Comparison of ENCODE assay signal across 22 cellular contexts in genomic region chr3:98692787-98693473, GRCh38.
DNase-seq lines count a peak whose midpoint lies in the region; ATAC-seq, FAIRE-seq and TF ChIP-seq lines count a peak whose summit lies in the region.
"Had no signal": no experiment of that assay in that cellular context is flagged by ENCODE, and none has a peak within 500 bp of the region (broad histone marks: within the 10 kb centered on the region; RNA-seq: fewer than 3 reads in every experiment).

No MANE protein-coding gene starts in this region.

- DNase-seq in GM12865 (ENCODE audit: low read depth) = peak; percentile 24
- peak; percentile 18 for DNase-seq in M059J (ENCODE audit: low read depth)
- peak; percentile 73 for DNase-seq in endothelial cell of umbilical vein (ENCODE audit: low read depth, low spot score)
- peak; percentile 92 to 93 for DNase-seq in lung microvascular endothelial cell (ENCODE audit: low read depth in 2 of 2)
- no peak for DNase-seq in DMS53 (lab: John Stamatoyannopoulos, UW)
- DNase-seq in effector memory CD4-positive, alpha-beta T cell = no peak
- DNase-seq: activated CD4-positive, alpha-beta T cell treated with anti-CD3 and anti-CD28 coated beads for 36 hours; activated CD8-positive, alpha-beta memory T cell treated with anti-CD3 and anti-CD28 coated beads, Interleukin-2, amount 50 U/mL, for 48 hours; activated gamma-delta T cell treated with Interleukin-2 at 50 U/mL for 16 hours; amygdala; BE2C; DMS 273 treated with DMSO at 0.1 percent for 48 hours; MM.1S; naive B cell; NCI-H2029; NCI-H446 treated with DMSO at 0.1 percent for 48 hours; ovary; PC-3; spleen had no signal

- H3K4me2 ChIP-seq in endothelial cell of umbilical vein (ENCODE audit: insufficient read depth, low read length) = peak overlapping the region; percentile 67

- H3K4me1 ChIP-seq in endothelial cell of umbilical vein (ENCODE audit: control insufficient read depth, extremely low read depth, insufficient read depth, low read length) = peaks cover 50% of the 10 kb centered on the region
- H3K4me1 ChIP-seq in effector memory CD4-positive, alpha-beta T cell (ENCODE audit: control insufficient read depth, insufficient read depth, low read length, poor library complexity, severe bottlenecking) = no peaks in the 10 kb centered on the region
- H3K4me1 ChIP-seq: BE2C, spleen had no signal

- no peaks in the 10 kb centered on the region for H3K36me3 ChIP-seq in endothelial cell of umbilical vein (ENCODE audit: control insufficient read depth in 2 of 2, extremely low read depth in 1 of 2, insufficient read depth in 2 of 2, low read length in 2 of 2)
- no peaks in the 10 kb centered on the region for H3K36me3 ChIP-seq in effector memory CD4-positive, alpha-beta T cell (ENCODE audit: control insufficient read depth, insufficient read depth, low read length)
- H3K36me3 ChIP-seq: BE2C, ovary, spleen had no signal

- peak overlapping the region; percentile 26 for H3K9ac ChIP-seq in endothelial cell of umbilical vein (replicated peaks; ENCODE audit: extremely low read depth, insufficient read depth, low read length)

- peaks cover 0 to 7% of the 10 kb centered on the region in 2 experiments for H3K27me3 ChIP-seq in endothelial cell of umbilical vein (ENCODE audit: control insufficient read depth in 2 of 2, insufficient read depth in 2 of 2, low read length in 2 of 2)
- H3K27me3 ChIP-seq in effector memory CD4-positive, alpha-beta T cell (replicated peaks; ENCODE audit: control insufficient read depth, insufficient read depth, low read length, poor library complexity, severe bottlenecking) = no peaks in the 10 kb centered on the region
- H3K27me3 ChIP-seq: BE2C, ovary, spleen had no signal

- no peak overlapping the region for H3K4me3 ChIP-seq in GM12865 (ENCODE audit: low read depth, low read length)
- H3K4me3 ChIP-seq in endothelial cell of umbilical vein (replicated peaks in 1 of 3; ENCODE audit: insufficient read depth in 1 of 3, low read depth in 1 of 3, low read length in 3 of 3) = no peak overlapping the region
- H3K4me3 ChIP-seq in effector memory CD4-positive, alpha-beta T cell (ENCODE audit: insufficient read depth, low read depth, low read length, poor library complexity, severe bottlenecking) = no peak overlapping the region
- H3K4me3 ChIP-seq: lung, ovary, SK-N-MC, spleen had no signal

- no peaks in the 10 kb centered on the region for H3K79me2 ChIP-seq in endothelial cell of umbilical vein (ENCODE audit: control insufficient read depth, insufficient read depth, low read length)

- intact Hi-C loops in endothelial cell of umbilical vein (cut with micrococcal nuclease) = no loop called here

- CTCF ChIA-PET in endothelial cell of umbilical vein (lab: Charles Lee) = no interaction called here

- no peaks in the 10 kb centered on the region for H3K9me1 ChIP-seq in endothelial cell of umbilical vein (replicated peaks; ENCODE audit: control insufficient read depth, extremely low read depth, insufficient read depth, low read length)

- H2AFZ ChIP-seq in endothelial cell of umbilical vein (ENCODE audit: low read depth, low read length) = peak overlapping the region; percentile 7

- peak; percentile 81 for FAIRE-seq in endothelial cell of umbilical vein (lab: Jason Lieb, UNC)

- no peaks in the 10 kb centered on the region for H3K9me3 ChIP-seq in endothelial cell of umbilical vein (replicated peaks; ENCODE audit: control insufficient read depth, insufficient read depth, low read length)
- no peaks in the 10 kb centered on the region for H3K9me3 ChIP-seq in effector memory CD4-positive, alpha-beta T cell (ENCODE audit: control insufficient read depth, low read length)
- H3K9me3 ChIP-seq: BE2C, ovary, spleen had no signal

- dilution Hi-C loops in endothelial cell of umbilical vein (cut with MboI; ENCODE audit: extremely low pct_ligation_motif_present, low sequenced_read_pairs) = no loop called here

- TF ChIP-seq CTCF in GM12865 (IDR thresholded peaks at IDR 0.05; ENCODE audit: insufficient read depth, low read depth, low read length, missing control alignments) (no peak), endothelial cell of umbilical vein (IDR thresholded peaks at IDR 0.05; ENCODE audit: extremely low read depth in 1 of 2, insufficient read depth in 1 of 2, low read depth in 1 of 2, low read length in 2 of 2) (no peak)

- no peaks in the 10 kb centered on the region for H4K20me1 ChIP-seq in endothelial cell of umbilical vein (replicated peaks; ENCODE audit: control insufficient read depth, extremely low read depth, insufficient read depth, low read length)

- no peak for TF ChIP-seq POLR2A in endothelial cell of umbilical vein (IDR thresholded peaks at IDR 0.05; ENCODE audit: low read depth, low read length)

- POLR2A ChIA-PET in endothelial cell of umbilical vein (lab: Charles Lee) = no interaction called here

- peak overlapping the region; percentile 68 for H3K27ac ChIP-seq in endothelial cell of umbilical vein (ENCODE audit: insufficient read depth, low read depth, low read length)
- H3K27ac ChIP-seq in effector memory CD4-positive, alpha-beta T cell (ENCODE audit: insufficient read depth, low read length, poor library complexity, severe bottlenecking) = no peak overlapping the region
- H3K27ac ChIP-seq: ovary, SK-N-MC, spleen had no signal

- no TSS peak for BruUV-seq in endothelial cell of umbilical vein (replicated peaks; lab: Mats Ljungman, UMichigan)

- no peak for ATAC-seq in HG03565 (IDR thresholded peaks at IDR 0.05; ENCODE audit: unreplicated experiment)
- ATAC-seq: activated CD4-positive, alpha-beta T cell treated with anti-CD3 and anti-CD28 coated beads for 36 hours; PC-3 had no signal

TF ChIP-seq in endothelial cell of umbilical vein, 7 proteins besides CTCF, POLR2A, EP300 and RAD21:
- TF ChIP-seq EZH2 (IDR thresholded peaks at IDR 0.05; ENCODE audit: borderline replicate concordance, low read depth, low read length, severe bottlenecking) (no peak), GATA2 (IDR thresholded peaks at IDR 0.05; ENCODE audit: insufficient read depth, insufficient read length, low read depth, low read length) (no peak), MAX (IDR thresholded peaks at IDR 0.05; ENCODE audit: insufficient read depth, insufficient read length) (no peak), JUN (IDR thresholded peaks at IDR 0.05; ENCODE audit: borderline replicate concordance, insufficient read depth, insufficient read length, low read depth) (no peak), FOS (IDR thresholded peaks at IDR 0.05; ENCODE audit: borderline replicate concordance, insufficient read depth, low read length) (peak; percentile 23), MYC (IDR thresholded peaks at IDR 0.05; ENCODE audit: low read depth, low read length) (no peak), POLR2AphosphoS5 (IDR thresholded peaks at IDR 0.05; ENCODE audit: insufficient read depth, low read depth, low read length) (no peak)

Comparison
In these comparisons a context has a peak if more than half of its experiments do, and no peak if none do; other contexts are left out.
1. DNase-seq: peak in GM12865 (single experiment), M059J (single experiment), endothelial cell of umbilical vein (single experiment) and lung microvascular endothelial cell (2 of 2); none in DMS53 (single experiment) and effector memory CD4-positive, alpha-beta T cell (0 of 3).